In genomic region chr19:19321143-19321577, GRCh38 we compare ENCODE assay signal across 8 cellular contexts. TPM values are rescaled to one million over a fixed set of nuclear protein-coding genes. Genes with fewer than 3 reads are reported as not detected.
DNase-seq lines count a peak whose midpoint lies in the region; ATAC-seq and TF ChIP-seq lines count a peak whose summit lies in the region.

No MANE protein-coding gene starts in this region.

- H3K4me3 ChIP-seq in AG04450 (ENCODE audit: low read depth, low read length) (peak overlapping the region; percentile 100), PC-3 (ENCODE audit: low read length) (peak overlapping the region; percentile 96), mesenchymal stem cell (ENCODE audit: insufficient read depth in 1 of 2, low read depth in 1 of 2, low read length in 2 of 2) (peak overlapping the region; percentile 83 to 99), aorta (ENCODE audit: low read length in 2 of 2) (peak overlapping the region; percentile 65 to 89)

- CTCF ChIA-PET in AG04450 (lab: Charles Lee) (interaction anchor here (0.7 to 1.1 kb wide), 4 partner anchors 12 to 170 kb away, joined by 3 to 9 read pairs (median 4); no protein-coding TSS in a partner anchor), PC-3 (lab: Charles Lee) (no interaction called here)

- TF ChIP-seq CTCF in AG04450 (IDR thresholded peaks at IDR 0.05; ENCODE audit: low read depth, low read length): no peak
- TF ChIP-seq CTCF in PC-3 (conservative IDR thresholded peaks at IDR 0.05; ENCODE audit: low read depth, low read length): no peak

- H3K4me2 ChIP-seq in PC-3 (ENCODE audit: low read length) (peak overlapping the region; percentile 91), mesenchymal stem cell (ENCODE audit: low read length, poor library complexity, severe bottlenecking) (peak overlapping the region; percentile 87)

- peak overlapping the region; percentile 73 for H2BK15ac ChIP-seq in mesenchymal stem cell (ENCODE audit: low read depth, poor library complexity, severe bottlenecking)

- no peak overlapping the region for H2BK12ac ChIP-seq in mesenchymal stem cell (ENCODE audit: low read length in 2 of 2)

- H3K27ac ChIP-seq in AG04450 (ENCODE audit: low read depth, low read length): peak overlapping the region; percentile 57
- peak overlapping the region; percentile 71 for H3K27ac ChIP-seq in PC-3 (ENCODE audit: low read length)
- no peak overlapping the region for H3K27ac ChIP-seq in mesenchymal stem cell (ENCODE audit: low read length, poor library complexity, severe bottlenecking)
- H3K27ac ChIP-seq in aorta (ENCODE audit: low read depth in 1 of 2, low read length in 2 of 2): peak overlapping the region; percentile 10 to 73

- H3K79me1 ChIP-seq in mesenchymal stem cell (replicated peaks; ENCODE audit: low read length, poor library complexity, severe bottlenecking): peaks cover 28% of the 10 kb centered on the region

- peak overlapping the region in 1 of 2 experiments; percentile 92 for H3K23ac ChIP-seq in mesenchymal stem cell (ENCODE audit: low read length in 2 of 2)

- H2BK120ac ChIP-seq in mesenchymal stem cell (ENCODE audit: low read depth, low read length): peak overlapping the region; percentile 65

- no TSS peak for BruUV-seq in PC-3 (replicated peaks; lab: Mats Ljungman, UMichigan)

- DNase-seq in AG04450 (ENCODE audit: low read depth, low spot score): no peak
- peak; percentile 29 for DNase-seq in PC-3
- peak; percentile 45 for DNase-seq in dermis blood vessel endothelial cell
- DNase-seq in mesenchymal stem cell: peak; percentile 35
- no peak for DNase-seq in aorta

- H3K27me3 ChIP-seq in AG04450 (ENCODE audit: control insufficient read depth, insufficient read depth, low read length) (no peaks in the 10 kb centered on the region), PC-3 (ENCODE audit: low read length) (no peaks in the 10 kb centered on the region), mesenchymal stem cell (ENCODE audit: control insufficient read depth in 1 of 2, insufficient read depth in 1 of 2, low read length in 2 of 2) (no peaks in the 10 kb centered on the region), aorta (ENCODE audit: control insufficient read depth in 1 of 2, insufficient read depth in 2 of 2, low read length in 1 of 2) (no peaks in the 10 kb centered on the region)

- peak overlapping the region; percentile 96 for H4K8ac ChIP-seq in mesenchymal stem cell (ENCODE audit: low read length)

- H3K18ac ChIP-seq in mesenchymal stem cell (ENCODE audit: low read depth in 1 of 2, low read length in 2 of 2): peak overlapping the region; percentile 92 to 95

- no peaks in the 10 kb centered on the region for H4K20me1 ChIP-seq in PC-3 (ENCODE audit: low read length)

- 6% methylated on average over 27 of the region's 33 CpGs for WGBS in mesenchymal stem cell
- WGBS in aorta, 2 donors: 0 to 1% methylated on average over 32 to 33 of the region's 33 CpGs

- peak overlapping the region; percentile 92 to 95 for H3K4ac ChIP-seq in mesenchymal stem cell (ENCODE audit: low read depth in 1 of 2, low read length in 2 of 2)

- H3F3A ChIP-seq in PC-3 (ENCODE audit: low read length, unreplicated experiment): no peaks in the 10 kb centered on the region

- peaks cover 14% of the 10 kb centered on the region for H3K4me1 ChIP-seq in PC-3 (ENCODE audit: insufficient read depth, low read length)
- peaks cover 14% of the 10 kb centered on the region for H3K4me1 ChIP-seq in mesenchymal stem cell (ENCODE audit: control insufficient read depth, insufficient read depth, low read depth, low read length)
- no peaks in the 10 kb centered on the region for H3K4me1 ChIP-seq in aorta (ENCODE audit: control insufficient read depth in 1 of 2, insufficient read depth in 2 of 2, low read length in 2 of 2)

- ATAC-seq in GM21528 (IDR thresholded peaks at IDR 0.05; ENCODE audit: low FRiP score, unreplicated experiment) (peak; percentile 4), PC-3 (peak; percentile 22), aorta (ENCODE audit: low FRiP score) (no peak), HG03439 (IDR thresholded peaks at IDR 0.05; ENCODE audit: unreplicated experiment) (no peak), HG03342 (IDR thresholded peaks at IDR 0.05; ENCODE audit: unreplicated experiment) (no peak)

- H3K9me2 ChIP-seq in PC-3 (replicated peaks; ENCODE audit: low read length): no peaks in the 10 kb centered on the region

- H3K79me2 ChIP-seq in PC-3 (ENCODE audit: low read length): peaks cover 88% of the 10 kb centered on the region

- POLR2A ChIA-PET in AG04450 (lab: Yijun Ruan, JAX) (no interaction called here), PC-3 (lab: Charles Lee; ENCODE audit: unreplicated experiment) (no interaction called here)

- H3K14ac ChIP-seq in mesenchymal stem cell (ENCODE audit: low read length in 2 of 2): peak overlapping the region in 1 of 2 experiments; percentile 9

- peak overlapping the region; percentile 85 for H4K91ac ChIP-seq in mesenchymal stem cell (ENCODE audit: low read length)

- peak overlapping the region; percentile 98 for H3K9ac ChIP-seq in PC-3 (ENCODE audit: low read length)
- H3K9ac ChIP-seq in mesenchymal stem cell (ENCODE audit: low read length): peak overlapping the region; percentile 95

- intact Hi-C loops in PC-3 (cut with micrococcal nuclease): no loop called here
- intact Hi-C loops in aorta (cut with DNase I): loop anchor here in 1 of 2 donors (10.0 kb wide), 1 partner anchor 116 kb away; the partner anchor contains the start of gene NR2C2AP

- H2AFZ ChIP-seq in PC-3 (ENCODE audit: low read length) (peak overlapping the region; percentile 95), mesenchymal stem cell (ENCODE audit: low read depth, low read length) (peak overlapping the region; percentile 21)

- H2BK5ac ChIP-seq in mesenchymal stem cell (ENCODE audit: low read depth, low read length, poor library complexity, severe bottlenecking): no peak overlapping the region

- peaks cover 4% of the 10 kb centered on the region; the same call in 1 of the 2 replicates for H3K9me3 ChIP-seq in AG04450 (ENCODE audit: control insufficient read depth, insufficient read depth, low read length)
- H3K9me3 ChIP-seq in PC-3 (ENCODE audit: low read length): no peaks in the 10 kb centered on the region
- no peaks in the 10 kb centered on the region for H3K9me3 ChIP-seq in mesenchymal stem cell (ENCODE audit: control insufficient read depth, low read length)
- H3K9me3 ChIP-seq in aorta (ENCODE audit: control insufficient read depth, low read length): no peaks in the 10 kb centered on the region

- H2AK5ac ChIP-seq in mesenchymal stem cell (ENCODE audit: low read length, severe bottlenecking): no peak overlapping the region

- H3K36me3 ChIP-seq in PC-3 (ENCODE audit: low read depth, low read length) (peaks cover 2% of the 10 kb centered on the region), mesenchymal stem cell (ENCODE audit: control insufficient read depth in 1 of 2, insufficient read depth in 2 of 2, low read depth in 1 of 2, low read length in 2 of 2) (peaks cover 29 to 31% of the 10 kb centered on the region in 2 experiments), aorta (ENCODE audit: control insufficient read depth in 1 of 2, insufficient read depth in 2 of 2, low read length in 1 of 2) (peaks cover 4 to 5% of the 10 kb centered on the region in 2 donors)

RNA-seq across cellular contexts. Expression of gene MAU2, which starts 0.5 kb away (rescaled TPM):
- polyA plus RNA-seq in AG04450 (2011; rRNA removed) (14.7 and 20.0 TPM in 2 replicates), aorta (10 to 100 TPM; 11.3 to 36.7 TPM)
- 50.6 and 98.8 TPM in 2 replicates for polyA minus RNA-seq in AG04450 (2011; rRNA and poly(A)+ RNA removed)
- total RNA-seq in PC-3 (2014; rRNA removed) (32.6 and 44.2 TPM in 2 replicates), dermis blood vessel endothelial cell (40.8 and 42.4 TPM in 2 replicates), aorta (10 to 100 TPM; 54.0 to 82.8 TPM)
- 15.4 TPM for polyA plus RNA-seq in mesenchymal stem cell (2013, experiment 1 of 2)
- 16.1 TPM for polyA plus RNA-seq in mesenchymal stem cell (2013, experiment 2 of 2)

RNA-seq across cellular contexts. Expression of gene SUGP1, which starts 0.9 kb away (rescaled TPM):
- polyA plus RNA-seq in AG04450 (2011; rRNA removed) (25.2 and 34.9 TPM in 2 replicates), aorta (10 to 100 TPM; 22.0 to 58.4 TPM)
- polyA minus RNA-seq in AG04450 (2011; rRNA and poly(A)+ RNA removed): 39.2 and 41.5 TPM in 2 replicates
- total RNA-seq in PC-3 (2014; rRNA removed) (42.1 and 44.0 TPM in 2 replicates), dermis blood vessel endothelial cell (20.1 and 26.7 TPM in 2 replicates), aorta (10 to 100 TPM; 29.0 to 44.3 TPM)
- 35.7 TPM for polyA plus RNA-seq in mesenchymal stem cell (2013, experiment 1 of 2)
- polyA plus RNA-seq in mesenchymal stem cell (2013, experiment 2 of 2): 31.6 TPM

RNA-seq across cellular contexts. Expression of gene TM6SF2, which starts 48.1 kb away (rescaled TPM):
- polyA plus RNA-seq in AG04450 (2011; rRNA removed) (0.86 and 1.0 TPM in 2 replicates), aorta (10 to 100 TPM in 1 of 2 donors, 1 to 10 TPM in 1; 3.0 to 15.0 TPM)
- 0.83 and 1.0 TPM in 2 replicates for polyA minus RNA-seq in AG04450 (2011; rRNA and poly(A)+ RNA removed)
- total RNA-seq in PC-3 (2014; rRNA removed) (not detected in 2 replicates), dermis blood vessel endothelial cell (not detected in 2 replicates), aorta (1 to 10 TPM in 1 of 2 donors, under 1 TPM in 1; 0.23 to 3.1 TPM)
- polyA plus RNA-seq in mesenchymal stem cell (2013, experiment 1 of 2): 3.2 TPM
- polyA plus RNA-seq in mesenchymal stem cell (2013, experiment 2 of 2): 3.1 TPM

Comparison
In these comparisons a context has a peak if more than half of its experiments do, and no peak if none do; other contexts are left out.
1. DNase-seq: peak in PC-3 (single experiment), dermis blood vessel endothelial cell (single experiment) and mesenchymal stem cell (single experiment); none in AG04450 (single experiment) and aorta (0 of 2).
2. ATAC-seq: peak in GM21528 (single experiment) and PC-3 (single experiment); none in aorta (single experiment), HG03439 (single experiment) and HG03342 (single experiment).
3. Peak in every context shown above with its lines, with median percentiles within 50 percentile points of each other: H3K4me3 ChIP-seq.